15 cellular contexts compared by ENCODE assay signal in the genomic region with DNA sequence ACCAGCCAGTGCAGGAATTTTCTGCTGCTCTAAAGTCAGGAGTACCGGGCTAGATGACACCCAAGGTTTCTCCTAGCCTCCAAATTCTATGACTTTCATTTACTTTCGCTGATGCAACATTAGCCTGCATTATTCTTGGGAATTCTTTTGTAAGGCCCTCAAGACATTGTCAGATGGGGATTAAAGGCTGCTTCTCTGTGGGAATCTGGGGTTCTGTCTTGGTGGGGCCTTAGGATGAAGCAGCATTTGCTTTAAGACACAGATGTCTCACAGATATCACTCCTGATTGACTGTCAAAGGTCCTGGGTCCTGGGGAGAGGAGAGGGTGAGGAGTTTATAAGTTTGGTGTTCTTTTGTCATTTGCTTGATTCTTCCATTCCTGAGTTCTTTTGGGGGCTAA. TPM values are rescaled to one million over a fixed set of nuclear protein-coding genes. Genes with fewer than 3 reads are reported as not detected.
DNase-seq lines count a peak whose midpoint lies in the region; ATAC-seq and TF ChIP-seq lines count a peak whose summit lies in the region.
"Had no signal": no experiment of that assay in that cellular context is flagged by ENCODE, and none has a peak within 500 bp of the region (broad histone marks: within the 10 kb centered on the region; RNA-seq: fewer than 3 reads in every experiment).

No MANE protein-coding gene starts in this region.

- H3K4me3 ChIP-seq in breast epithelium (no peak overlapping the region), epithelial cell of esophagus (ENCODE audit: low read length) (peak overlapping the region; percentile 22), neural progenitor cell (no peak overlapping the region), vagina (no peak overlapping the region)

- H2AFZ ChIP-seq in neural progenitor cell (replicated peaks) = no peak overlapping the region

- H3K36me3 ChIP-seq in breast epithelium = no peaks in the 10 kb centered on the region
- no peaks in the 10 kb centered on the region for H3K36me3 ChIP-seq in neural progenitor cell
- H3K36me3 ChIP-seq in vagina = no peaks in the 10 kb centered on the region

- intact Hi-C loops in MCF 10A (cut with micrococcal nuclease) = no loop called here
- intact Hi-C loops in breast epithelium (cut with DNase I; ENCODE audit: low total_unique reads) = no loop called here
- intact Hi-C loops in vagina (cut with DNase I) = no loop called here

- H3K27me3 ChIP-seq in breast epithelium (no peaks in the 10 kb centered on the region), neural progenitor cell (no peaks in the 10 kb centered on the region), vagina (no peaks in the 10 kb centered on the region)

- peaks cover 5 to 7% of the 10 kb centered on the region in 2 donors for H3K4me1 ChIP-seq in breast epithelium
- peaks cover 30% of the 10 kb centered on the region for H3K4me1 ChIP-seq in neural progenitor cell
- H3K4me1 ChIP-seq in vagina = peaks cover 57% of the 10 kb centered on the region

- no peaks in the 10 kb centered on the region for H3K79me2 ChIP-seq in neural progenitor cell (ENCODE audit: low read depth)

- TF ChIP-seq CTCF in MCF 10A (IDR thresholded peaks at IDR 0.05; ENCODE audit: unreplicated experiment) = no peak
- no peak for TF ChIP-seq CTCF in breast epithelium (IDR thresholded peaks at IDR 0.05)
- TF ChIP-seq CTCF in epithelial cell of esophagus (IDR thresholded peaks at IDR 0.05; ENCODE audit: insufficient read depth, low read depth, low read length, missing control alignments) = no peak
- TF ChIP-seq CTCF in neural progenitor cell (IDR thresholded peaks at IDR 0.05) = no peak
- TF ChIP-seq CTCF in vagina (IDR thresholded peaks at IDR 0.05) = no peak

- TF ChIP-seq POLR2A in breast epithelium (IDR thresholded peaks at IDR 0.05) (no peak), vagina (IDR thresholded peaks at IDR 0.05) (no peak)

- H3K9me3 ChIP-seq in breast epithelium (no peaks in the 10 kb centered on the region), neural progenitor cell (ENCODE audit: low read depth) (no peaks in the 10 kb centered on the region), vagina (no peaks in the 10 kb centered on the region)

- H3F3A ChIP-seq in neural progenitor cell (ENCODE audit: low read depth) = peaks cover 15% of the 10 kb centered on the region

- no TSS peak for BruUV-seq in MCF 10A (replicated peaks; lab: Mats Ljungman, UMichigan)

- H4K20me1 ChIP-seq in neural progenitor cell (ENCODE audit: low read depth) = no peaks in the 10 kb centered on the region

- H3K4me1 Mint-ChIP-seq in MCF 10A (ENCODE audit: insufficient read depth, unreplicated experiment) = peaks cover 49% of the 10 kb centered on the region
- H3K4me1 Mint-ChIP-seq in neural progenitor cell = peaks cover 26% of the 10 kb centered on the region

- no peak for DNase-seq in MCF 10A (ENCODE audit: unreplicated experiment)
- no peak for DNase-seq in breast epithelium (ENCODE audit: low spot score in 2 of 2)
- DNase-seq in epithelial cell of esophagus (ENCODE audit: low read depth) = no peak
- peak; percentile 66 for DNase-seq in neural progenitor cell (ENCODE audit: low spot score)
- DNase-seq in vagina (ENCODE audit: extremely low spot score in 2 of 2) = no peak
- DNase-seq in NCI-H2107 (lab: John Stamatoyannopoulos, UW) = no peak
- DNase-seq in stimulated activated CD4-positive, alpha-beta T cell treated with anti-CD3 and anti-CD28 coated beads, Interleukin-2, amount 100 ng/mL, for 48 hours = no peak
- DNase-seq: 8988T, DMS153, H9, Karpas-422, NCI-H2029 treated with DMSO at 0.1 percent for 48 hours, NCI-H526 had no signal

- no peak for ATAC-seq in GM21423 (IDR thresholded peaks at IDR 0.05; ENCODE audit: unreplicated experiment)

- H3K4me3 Mint-ChIP-seq in MCF 10A (ENCODE audit: unreplicated experiment) (no peak overlapping the region), neural progenitor cell (no peak overlapping the region)
- H3K4me3 Mint-ChIP-seq: H9 had no signal

- CTCF ChIA-PET in MCF 10A (lab: Yijun Ruan, JAX) = interaction anchor here (0.6 to 26.0 kb wide), 7 partner anchors 14 to 64 kb away, joined by 3 to 474 read pairs (median 303); no protein-coding TSS in a partner anchor

- H3K4me2 ChIP-seq in neural progenitor cell = peak overlapping the region; percentile 66

- POLR2A ChIA-PET in MCF 10A (lab: Yijun Ruan, JAX) = interaction anchor here (1.1 to 46.7 kb wide), 8 partner anchors 5 to 174 kb away, joined by 3 to 3819 read pairs (median 15); partner anchors contain the start of genes PHLDA3 and PKP1

- H3K36me3 Mint-ChIP-seq in MCF 10A (ENCODE audit: insufficient read depth, unreplicated experiment) (no peaks in the 10 kb centered on the region), neural progenitor cell (no peaks in the 10 kb centered on the region)

- H3K9ac ChIP-seq in neural progenitor cell = no peak overlapping the region

- H3K9me3 Mint-ChIP-seq in MCF 10A (ENCODE audit: unreplicated experiment) = no peaks in the 10 kb centered on the region
- no peaks in the 10 kb centered on the region for H3K9me3 Mint-ChIP-seq in neural progenitor cell
- H3K9me3 Mint-ChIP-seq: H9 had no signal

- H3K27me3 Mint-ChIP-seq in MCF 10A (ENCODE audit: insufficient read depth, unreplicated experiment) (no peaks in the 10 kb centered on the region), neural progenitor cell (ENCODE audit: insufficient read depth, low read depth) (peaks cover under 1% of the 10 kb centered on the region)

- peak overlapping the region; percentile 75 for H3K27ac Mint-ChIP-seq in MCF 10A (ENCODE audit: low read depth, unreplicated experiment)
- peak overlapping the region; percentile 46 for H3K27ac Mint-ChIP-seq in neural progenitor cell

- H3K27ac ChIP-seq in breast epithelium (no peak overlapping the region), neural progenitor cell (peak overlapping the region; percentile 92), vagina (peak overlapping the region; percentile 61)
- H3K27ac ChIP-seq: C4-2B had no signal

RNA-seq across cellular contexts. Expression of gene PKP1, which starts 11.6 kb away (rescaled TPM):
- total RNA-seq in MCF 10A (2022) (0.30 and 0.32 TPM in 2 replicates), breast epithelium (10 to 100 TPM in 2 of 3 donors, under 1 TPM in 1; 0.96 to 22.5 (median 12.1) TPM), neural progenitor cell (ENCODE audit: low replicate concordance) (0.02 TPM in 1 of 2 replicates, not detected in the other), vagina (409 TPM)

Comparison
In these comparisons a context has a peak if more than half of its experiments do, and no peak if none do; other contexts are left out.
1. H3K27ac ChIP-seq: peak in neural progenitor cell (single experiment) and vagina (single experiment); none in breast epithelium (0 of 2).
2. RNA of gene PKP1, which starts 11.6 kb away (total RNA-seq): 409 TPM in vagina (single experiment); 0.96 to 22.5 TPM in breast epithelium, 0.30 to 0.32 TPM in MCF 10A and 0.02 TPM in neural progenitor cell; every median in the first group is over 10 times any median in the second.